Comparison of ENCODE assay signal across 13 cellular contexts in the genomic region with DNA sequence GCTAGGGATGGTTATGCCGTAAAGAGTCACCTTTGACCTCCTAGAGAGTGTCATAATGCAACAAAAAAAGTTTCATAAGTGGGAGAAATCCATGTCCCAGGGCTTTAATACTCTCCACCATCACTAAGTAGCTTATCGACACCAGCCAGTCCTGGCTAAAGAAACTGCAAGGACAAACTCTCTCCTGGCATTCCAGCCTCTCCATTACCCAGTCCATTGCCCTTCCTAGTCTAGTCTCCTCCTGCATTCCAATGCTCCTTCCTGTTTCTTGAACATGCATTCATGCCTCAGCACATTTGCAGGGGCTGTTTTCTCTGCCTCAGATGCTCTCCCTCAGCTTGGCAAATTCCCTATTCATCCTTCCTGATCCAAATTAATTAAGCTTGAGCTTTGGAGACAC.
DNase-seq lines count a peak whose midpoint lies in the region; ATAC-seq and TF ChIP-seq lines count a peak whose summit lies in the region.
"Had no signal": no experiment of that assay in that cellular context is flagged by ENCODE, and none has a peak within 500 bp of the region (broad histone marks: within the 10 kb centered on the region; RNA-seq: fewer than 3 reads in every experiment).

No MANE protein-coding gene starts in this region.

- WGBS in esophagus, 2 donors: 71 to 86% methylated on average over 2 of the region's 2 CpGs
- WGBS in spleen, 5 donors: 68 to 84% (median 69%) methylated on average over 2 of the region's 2 CpGs
- 64% methylated on average over 2 of the region's 2 CpGs for WGBS in prostate gland

- peak overlapping the region; percentile 22 to 30 for H3K27ac ChIP-seq in esophagus (ENCODE audit: low read depth in 2 of 2, low read length in 1 of 2)
- peak overlapping the region in 6 of 8 donors; percentile 19 to 46 (median 30) for H3K27ac ChIP-seq in spleen
- peak overlapping the region in 1 of 2 donors; percentile 1 for H3K27ac ChIP-seq in prostate gland
- H3K27ac ChIP-seq: body of pancreas had no signal

- H3K36me3 ChIP-seq in esophagus (ENCODE audit: control insufficient read depth in 2 of 2, insufficient read depth in 2 of 2, low read length in 1 of 2) (no peaks in the 10 kb centered on the region), spleen (no peaks in the 10 kb centered on the region), prostate gland (no peaks in the 10 kb centered on the region)

- H3K4me3 ChIP-seq in esophagus (ENCODE audit: low read depth in 1 of 2, low read length in 2 of 2) (no peak overlapping the region), spleen (no peak overlapping the region), prostate gland (no peak overlapping the region)
- H3K4me3 ChIP-seq: body of pancreas had no signal

- intact Hi-C loops in spleen (cut with DNase I; ENCODE audit: low total_unique reads) (no loop called here), prostate gland (cut with DNase I) (no loop called here)

- DNase-seq in left lobe of liver (ENCODE audit: low spot score) (no peak), spleen (no peak), prostate gland (ENCODE audit: low spot score) (no peak), T1000 (lab: John Stamatoyannopoulos, UW) (no peak)
- DNase-seq: activated CD4-positive, alpha-beta T cell treated with anti-CD3 and anti-CD28 coated beads for 36 hours; NCI-H1092 treated with DMSO at 0.1 percent for 48 hours; NCI-H526 treated with DMSO at 0.1 percent for 48 hours; stimulated activated CD4-positive, alpha-beta T cell treated with anti-CD3 and anti-CD28 coated beads, Interleukin-2, amount 100 ng/mL, for 24 hours had no signal

- TF ChIP-seq EP300 in Ishikawa (IDR thresholded peaks at IDR 0.05; ENCODE audit: borderline replicate concordance): no peak; the same call in 1 of the 2 replicates

- ATAC-seq in left lobe of liver (peak; percentile 13), HG03521 (IDR thresholded peaks at IDR 0.05; ENCODE audit: unreplicated experiment) (no peak), HG03159 (IDR thresholded peaks at IDR 0.05; ENCODE audit: unreplicated experiment) (no peak)
- ATAC-seq: activated CD4-positive, alpha-beta T cell treated with anti-CD3 and anti-CD28 coated beads for 36 hours had no signal

- TF ChIP-seq RAD21 in Ishikawa (IDR thresholded peaks at IDR 0.05; ENCODE audit: low read depth): no peak

- TF ChIP-seq POLR2A in spleen (IDR thresholded peaks at IDR 0.05): no peak
- no peak for TF ChIP-seq POLR2A in prostate gland (IDR thresholded peaks at IDR 0.05)

- H3K9me3 ChIP-seq in esophagus (ENCODE audit: control insufficient read depth in 2 of 2, insufficient read depth in 1 of 2, low read depth in 1 of 2, low read length in 1 of 2) (no peaks in the 10 kb centered on the region), spleen (no peaks in the 10 kb centered on the region), prostate gland (no peaks in the 10 kb centered on the region)
- H3K9me3 ChIP-seq: body of pancreas had no signal

- no peak for TF ChIP-seq CTCF in spleen (IDR thresholded peaks at IDR 0.05 in 8 of 11, conservative IDR thresholded peaks at IDR 0.05 in 3 of 11)
- TF ChIP-seq CTCF in prostate gland (IDR thresholded peaks at IDR 0.05): no peak

- H3K4me1 ChIP-seq in esophagus (ENCODE audit: control insufficient read depth in 2 of 2, insufficient read depth in 2 of 2, low read length in 1 of 2): no peaks in the 10 kb centered on the region
- H3K4me1 ChIP-seq in spleen: no peaks in the 10 kb centered on the region
- no peaks in the 10 kb centered on the region for H3K4me1 ChIP-seq in prostate gland (replicated peaks)
- H3K4me1 ChIP-seq: body of pancreas had no signal

- H3K27me3 ChIP-seq in esophagus (ENCODE audit: control insufficient read depth in 1 of 2, insufficient read depth in 2 of 2, low read length in 2 of 2): no peaks in the 10 kb centered on the region
- no peaks in the 10 kb centered on the region for H3K27me3 ChIP-seq in spleen (replicated peaks in 1 of 7)
- no peaks in the 10 kb centered on the region for H3K27me3 ChIP-seq in prostate gland (replicated peaks; ENCODE audit: insufficient read depth)
- H3K27me3 ChIP-seq: body of pancreas had no signal

TF ChIP-seq in Ishikawa, 13 proteins besides CTCF, POLR2A, EP300 and RAD21:
- TF ChIP-seq, protein P1, sequence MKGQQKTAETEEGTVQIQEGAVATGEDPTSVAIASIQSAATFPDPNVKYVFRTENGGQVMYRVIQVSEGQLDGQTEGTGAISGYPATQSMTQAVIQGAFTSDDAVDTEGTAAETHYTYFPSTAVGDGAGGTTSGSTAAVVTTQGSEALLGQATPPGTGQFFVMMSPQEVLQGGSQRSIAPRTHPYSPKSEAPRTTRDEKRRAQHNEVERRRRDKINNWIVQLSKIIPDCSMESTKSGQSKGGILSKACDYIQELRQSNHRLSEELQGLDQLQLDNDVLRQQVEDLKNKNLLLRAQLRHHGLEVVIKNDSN (IDR thresholded peaks at IDR 0.05): no peak
- TF ChIP-seq TEAD4 (IDR thresholded peaks at IDR 0.05) (peak; percentile 74), EGR1 (IDR thresholded peaks at IDR 0.05) (no peak), CEBPB (IDR thresholded peaks at IDR 0.05) (no peak)
TF ChIP-seq in Ishikawa: peak in this region for 1.
